Comparison of ENCODE assay signal across 8 cellular contexts in genomic region chr19:14476663-14477401, GRCh38. TPM values are rescaled to one million over a fixed set of nuclear protein-coding genes. Genes with fewer than 3 reads are reported as not detected.
DNase-seq lines count a peak whose midpoint lies in the region; ATAC-seq and TF ChIP-seq lines count a peak whose summit lies in the region.

No MANE protein-coding gene starts in this region.

- H3K4me1 Mint-ChIP-seq in stimulated activated effector memory CD8-positive, alpha-beta T cell treated with anti-CD3 and anti-CD28 coated beads, Interleukin-12 subunit alpha, Interleukin-12 subunit beta, amount 100 ng/mL, for 72 hours = peaks cover 57% of the 10 kb centered on the region

- in situ Hi-C loops in GM13976 (cut with MboI; ENCODE audit: low sequenced_read_pairs, unreplicated experiment) = loop anchor here (25.0 kb wide), 1 partner anchor 290 kb away; no protein-coding TSS in a partner anchor

- DNase-seq in A172 (ENCODE audit: low spot score) (peak; percentile 96), GM13976 (ENCODE audit: low spot score) (peak; percentile 34), SIG-M5 treated with dmso at 0.1 percent for 504 hours (lab: John Stamatoyannopoulos, UW; ENCODE audit: unreplicated experiment) (peak; percentile 78), fibroblast of mammary gland (ENCODE audit: low read depth) (peak; percentile 89), NCI-H187 (lab: John Stamatoyannopoulos, UW) (no peak), KG1 (lab: John Stamatoyannopoulos, UW) (no peak), iPS-NIHi7 (ENCODE audit: extremely low spot score) (no peak)
- no peak for DNase-seq in stimulated activated effector memory CD8-positive, alpha-beta T cell treated with anti-CD3 and anti-CD28 coated beads, Interleukin-12 subunit alpha, Interleukin-12 subunit beta, amount 100 ng/mL, for 72 hours (ENCODE audit: low spot score in 2 of 2)

- TF ChIP-seq CTCF in GM13976 (IDR thresholded peaks at IDR 0.05; ENCODE audit: borderline replicate concordance, control extremely low read depth, extremely low read depth, insufficient read depth, missing control alignments) (no peak), fibroblast of mammary gland (conservative IDR thresholded peaks at IDR 0.05; ENCODE audit: control insufficient read depth, insufficient read depth, low read depth, low read length) (no peak)

- peaks cover 28% of the 10 kb centered on the region for H3K36me3 Mint-ChIP-seq in stimulated activated effector memory CD8-positive, alpha-beta T cell treated with anti-CD3 and anti-CD28 coated beads, Interleukin-12 subunit alpha, Interleukin-12 subunit beta, amount 100 ng/mL, for 72 hours

- no peaks in the 10 kb centered on the region for H3K9me3 Mint-ChIP-seq in stimulated activated effector memory CD8-positive, alpha-beta T cell treated with anti-CD3 and anti-CD28 coated beads, Interleukin-12 subunit alpha, Interleukin-12 subunit beta, amount 100 ng/mL, for 72 hours

- peak overlapping the region; percentile 24 for H3K27ac Mint-ChIP-seq in stimulated activated effector memory CD8-positive, alpha-beta T cell treated with anti-CD3 and anti-CD28 coated beads, Interleukin-12 subunit alpha, Interleukin-12 subunit beta, amount 100 ng/mL, for 72 hours

- H3K4me3 Mint-ChIP-seq in stimulated activated effector memory CD8-positive, alpha-beta T cell treated with anti-CD3 and anti-CD28 coated beads, Interleukin-12 subunit alpha, Interleukin-12 subunit beta, amount 100 ng/mL, for 72 hours = peak overlapping the region; percentile 29

- H3K4me3 ChIP-seq in fibroblast of mammary gland (ENCODE audit: control insufficient read depth, low read depth, low read length) = no peak overlapping the region

- ATAC-seq in stimulated activated effector memory CD8-positive, alpha-beta T cell treated with anti-CD3 and anti-CD28 coated beads, Interleukin-12 subunit alpha, Interleukin-12 subunit beta, amount 100 ng/mL, for 72 hours = no peak

RNA-seq across cellular contexts. Expression of gene PTGER1, which starts 1.7 kb away (rescaled TPM):
- total RNA-seq in A172 (2014; rRNA removed; shearing (Covaris generic)) = 0.29 TPM in 1 of 2 replicates, not detected in the other

RNA-seq across cellular contexts. Expression of gene GIPC1, which starts 19.1 kb away (rescaled TPM):
- 302 and 408 TPM in 2 replicates for total RNA-seq in A172 (2014; rRNA removed; shearing (Covaris generic))

RNA-seq across cellular contexts. Expression of gene DNAJB1, which starts 41.4 kb away (rescaled TPM):
- 216 and 229 TPM in 2 replicates for total RNA-seq in A172 (2014; rRNA removed; shearing (Covaris generic))

RNA-seq across cellular contexts. Expression of gene PKN1, which starts 43.7 kb away (rescaled TPM):
- 181 and 208 TPM in 2 replicates for total RNA-seq in A172 (2014; rRNA removed; shearing (Covaris generic))

RNA-seq across cellular contexts. Expression of gene TECR, which starts 52.6 kb away (rescaled TPM):
- 69.6 and 81.8 TPM in 2 replicates for total RNA-seq in A172 (2014; rRNA removed; shearing (Covaris generic))

Comparison
In these comparisons a context has a peak if more than half of its experiments do, and no peak if none do; other contexts are left out.
1. DNase-seq: peak in A172 (single experiment), GM13976 (single experiment), SIG-M5 treated with dmso at 0.1 percent for 504 hours (single experiment) and fibroblast of mammary gland (single experiment); none in stimulated activated effector memory CD8-positive, alpha-beta T cell treated with anti-CD3 and anti-CD28 coated beads, Interleukin-12 subunit alpha, Interleukin-12 subunit beta, amount 100 ng/mL, for 72 hours (0 of 2), NCI-H187 (0 of 2), KG1 (single experiment) and iPS-NIHi7 (single experiment).